Comparison of ENCODE assay signal across 8 cellular contexts in the genomic region with DNA sequence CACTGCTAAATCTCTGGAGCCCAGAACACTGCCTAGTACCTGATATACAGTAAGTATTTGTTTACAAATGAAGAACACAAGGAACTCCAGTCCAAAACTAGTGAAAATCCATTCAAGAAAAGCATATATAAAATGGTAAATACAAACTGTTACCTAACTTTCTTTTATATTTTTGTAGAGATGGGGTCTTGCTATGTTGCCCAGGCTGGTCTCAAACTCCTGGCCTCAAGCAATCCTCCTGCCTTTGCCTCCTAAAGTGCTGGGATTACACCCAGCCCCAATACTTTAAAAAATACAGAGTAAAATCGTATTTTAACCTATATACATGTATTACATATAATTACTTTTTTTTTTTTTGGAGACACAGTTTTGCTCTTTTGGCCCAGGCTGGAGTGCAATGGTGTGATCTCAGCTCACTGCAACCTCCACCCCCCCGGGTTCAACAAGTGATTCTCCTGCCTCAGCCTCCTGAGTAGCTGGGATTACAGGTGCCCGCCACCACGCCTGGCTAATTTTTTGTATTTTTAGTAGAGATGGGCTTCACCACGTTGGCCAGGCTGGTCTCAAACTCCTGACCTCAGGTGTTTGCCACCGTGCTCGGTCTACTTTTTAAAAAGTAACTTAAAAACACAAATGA. TPM values are rescaled to one million over a fixed set of nuclear protein-coding genes. Genes with fewer than 3 reads are reported as not detected.
DNase-seq lines count a peak whose midpoint lies in the region; ATAC-seq, FAIRE-seq and TF ChIP-seq lines count a peak whose summit lies in the region.
"Not testable (repeated sequence)": the region's sequence is repeated elsewhere in the genome, so short reads cannot be mapped to it uniquely, and the experiment has no call there.

No MANE protein-coding gene starts in this region.

- 93% methylated on average over 7 of the region's 7 CpGs for WGBS in A549 (ENCODE audit: missing lambda C conversion rate)

- H3K27me3 ChIP-seq in DND-41 (ENCODE audit: insufficient read depth, low read length, poor library complexity); Loucy (ENCODE audit: insufficient read depth, low read length, poor library complexity, severe bottlenecking): not testable (repeated sequence)

- intact Hi-C loops in activated B cell treated with CpG ODN at 0.5 μM for 24 hours (cut with micrococcal nuclease) = loop anchor here (10.0 kb wide), 1 partner anchor 290 kb away; the partner anchor contains the start of gene WDR33
- intact Hi-C loops in activated naive CD4-positive, alpha-beta T cell treated with anti-CD3 and anti-CD28 coated beads for 36 hours (cut with micrococcal nuclease) = not testable (repeated sequence)

- not testable (repeated sequence) for H3K9me3 ChIP-seq in A549; DND-41 (ENCODE audit: insufficient read depth, low read length, severe bottlenecking); Loucy (ENCODE audit: insufficient read depth, low read depth, low read length)

- peak overlapping the region; percentile 13; the same call in 1 of the 2 replicates for H3K9ac ChIP-seq in DND-41 (ENCODE audit: low read depth, low read length)
- peak overlapping the region; percentile 44 for H3K9ac ChIP-seq in Loucy (ENCODE audit: low read depth, low read length, poor library complexity, severe bottlenecking)

- H3K4me3 ChIP-seq in A549 = not testable (repeated sequence)
- H3K4me3 ChIP-seq in DND-41 (ENCODE audit: low read depth in 1 of 2, low read length in 2 of 2) = peak overlapping the region in 1 of 2 experiments; percentile 89; a peak in 2 of 4 replicates
- H3K4me3 ChIP-seq in Loucy (ENCODE audit: low read length, poor library complexity, severe bottlenecking) = peak overlapping the region; percentile 58

- not testable (repeated sequence) for TF ChIP-seq RAD21 in A549 (conservative IDR thresholded peaks at IDR 0.05 in 1 of 2, IDR thresholded peaks at IDR 0.05 in 1 of 2)

- H3K27me3 Mint-ChIP-seq in activated B cell treated with CpG ODN at 0.5 μM for 24 hours; activated naive CD4-positive, alpha-beta T cell treated with anti-CD3 and anti-CD28 coated beads for 36 hours (ENCODE audit: low read depth); central memory CD8-positive, alpha-beta T cell; memory B cell; osteocyte (ENCODE audit: unreplicated experiment): not testable (repeated sequence)

- H3K27ac Mint-ChIP-seq in activated B cell treated with CpG ODN at 0.5 μM for 24 hours; activated naive CD4-positive, alpha-beta T cell treated with anti-CD3 and anti-CD28 coated beads for 36 hours: not testable (repeated sequence)
- peak overlapping the region; percentile 50 for H3K27ac Mint-ChIP-seq in central memory CD8-positive, alpha-beta T cell (ENCODE audit: low read depth)
- H3K27ac Mint-ChIP-seq in memory B cell = peak overlapping the region; percentile 58
- H3K27ac Mint-ChIP-seq in osteocyte (ENCODE audit: unreplicated experiment) = peak overlapping the region; percentile 23

- not testable (repeated sequence) for H3K27ac ChIP-seq in A549; DND-41 (ENCODE audit: low read length)

- H3K4me3 Mint-ChIP-seq in activated B cell treated with CpG ODN at 0.5 μM for 24 hours = peak overlapping the region; percentile 19
- H3K4me3 Mint-ChIP-seq in activated naive CD4-positive, alpha-beta T cell treated with anti-CD3 and anti-CD28 coated beads for 36 hours = peak overlapping the region; percentile 54
- H3K4me3 Mint-ChIP-seq in central memory CD8-positive, alpha-beta T cell = peak overlapping the region; percentile 86
- peak overlapping the region; percentile 46 for H3K4me3 Mint-ChIP-seq in memory B cell
- H3K4me3 Mint-ChIP-seq in osteocyte (ENCODE audit: unreplicated experiment) = peak overlapping the region; percentile 55

- DNase-seq in A549 (ENCODE audit: low read depth in 1 of 2, low spot score in 1 of 2); DND-41; activated B cell treated with CpG ODN at 0.5 μM for 24 hours; activated naive CD4-positive, alpha-beta T cell treated with anti-CD3 and anti-CD28 coated beads for 36 hours; central memory CD8-positive, alpha-beta T cell (ENCODE audit: low spot score in 2 of 2); memory B cell (ENCODE audit: low spot score in 2 of 2); osteocyte (ENCODE audit: extremely low spot score, unreplicated experiment): not testable (repeated sequence)

- H3K4me1 Mint-ChIP-seq in activated B cell treated with CpG ODN at 0.5 μM for 24 hours (peaks cover 34% of the 10 kb centered on the region), memory B cell (peaks cover 21% of the 10 kb centered on the region), osteocyte (ENCODE audit: unreplicated experiment) (peaks cover 24% of the 10 kb centered on the region)
- peaks cover 38% of the 10 kb centered on the region for H3K4me1 Mint-ChIP-seq in activated naive CD4-positive, alpha-beta T cell treated with anti-CD3 and anti-CD28 coated beads for 36 hours (ENCODE audit: low read depth)
- peaks cover 40% of the 10 kb centered on the region for H3K4me1 Mint-ChIP-seq in central memory CD8-positive, alpha-beta T cell

- H3K4me2 ChIP-seq in A549 (peak overlapping the region; percentile 93), DND-41 (ENCODE audit: insufficient read depth, low read length) (peak overlapping the region; percentile 91), Loucy (ENCODE audit: low read depth, low read length, poor library complexity, severe bottlenecking) (peak overlapping the region; percentile 70)

- CTCF ChIA-PET in A549 (lab: Yijun Ruan, JAX) = interaction anchor here (0.6 kb wide), 1 partner anchor 100 kb away, joined by 3 read pairs; no protein-coding TSS in a partner anchor
- CTCF ChIA-PET in activated B cell treated with CpG ODN at 0.5 μM for 24 hours (lab: Charles Lee); activated naive CD4-positive, alpha-beta T cell treated with anti-CD3 and anti-CD28 coated beads for 36 hours (lab: Charles Lee): not testable (repeated sequence)

- H3K9me3 Mint-ChIP-seq in activated B cell treated with CpG ODN at 0.5 μM for 24 hours; activated naive CD4-positive, alpha-beta T cell treated with anti-CD3 and anti-CD28 coated beads for 36 hours; central memory CD8-positive, alpha-beta T cell; memory B cell; osteocyte (ENCODE audit: unreplicated experiment): not testable (repeated sequence)

- not testable (repeated sequence) for TF ChIP-seq CTCF in A549 (IDR thresholded peaks at IDR 0.05); DND-41 (IDR thresholded peaks at IDR 0.05; ENCODE audit: borderline replicate concordance, extremely low read depth, low read length, poor library complexity, severe bottlenecking); Loucy (conservative IDR thresholded peaks at IDR 0.05; ENCODE audit: low read length); activated B cell treated with CpG ODN at 0.5 μM for 24 hours (IDR thresholded peaks at IDR 0.05); osteocyte (IDR thresholded peaks at IDR 0.05)

- peaks cover 52% of the 10 kb centered on the region for H3K36me3 Mint-ChIP-seq in activated B cell treated with CpG ODN at 0.5 μM for 24 hours (ENCODE audit: low read depth)
- H3K36me3 Mint-ChIP-seq in activated naive CD4-positive, alpha-beta T cell treated with anti-CD3 and anti-CD28 coated beads for 36 hours (ENCODE audit: low read depth) = peaks cover 25% of the 10 kb centered on the region
- peaks cover 45% of the 10 kb centered on the region for H3K36me3 Mint-ChIP-seq in central memory CD8-positive, alpha-beta T cell (ENCODE audit: insufficient read depth)
- H3K36me3 Mint-ChIP-seq in memory B cell = not testable (repeated sequence)
- peaks cover 18% of the 10 kb centered on the region for H3K36me3 Mint-ChIP-seq in osteocyte (ENCODE audit: unreplicated experiment)

- not testable (repeated sequence) for H3K9me2 ChIP-seq in Loucy (replicated peaks; ENCODE audit: low read depth, low read length)

- peaks cover 72% of the 10 kb centered on the region for H3K79me2 ChIP-seq in DND-41 (ENCODE audit: insufficient read depth, low read length)
- peaks cover 69% of the 10 kb centered on the region for H3K79me2 ChIP-seq in Loucy (ENCODE audit: insufficient read depth, low read length)

- not testable (repeated sequence) for H2AFZ ChIP-seq in DND-41 (ENCODE audit: low read depth, low read length); Loucy (ENCODE audit: low read length)

- H4K20me1 ChIP-seq in DND-41 (ENCODE audit: insufficient read depth, low read length) = peaks cover 31% of the 10 kb centered on the region; the same call in 1 of the 2 replicates
- peaks cover 42% of the 10 kb centered on the region for H4K20me1 ChIP-seq in Loucy (ENCODE audit: insufficient read depth, low read length, poor library complexity, severe bottlenecking)

- POLR2A ChIA-PET in A549 (lab: Yijun Ruan, JAX); activated B cell treated with CpG ODN at 0.5 μM for 24 hours (lab: Charles Lee): not testable (repeated sequence)

- H3K4me1 ChIP-seq in A549 (peaks cover 27% of the 10 kb centered on the region), DND-41 (ENCODE audit: insufficient read depth, low read length) (peaks cover 54% of the 10 kb centered on the region), Loucy (ENCODE audit: insufficient read depth, low read length, poor library complexity, severe bottlenecking) (peaks cover 44% of the 10 kb centered on the region)

- ATAC-seq in A549; DND-41 (ENCODE audit: insufficient read depth, low read depth); activated B cell treated with CpG ODN at 0.5 μM for 24 hours (ENCODE audit: low read depth); central memory CD8-positive, alpha-beta T cell (replicated peaks; ENCODE audit: extremely low read depth, poor library complexity, severe bottlenecking); memory B cell (ENCODE audit: low read depth): not testable (repeated sequence)

- H3K36me3 ChIP-seq in DND-41 (ENCODE audit: insufficient read depth, low read length) (peaks cover 53% of the 10 kb centered on the region), Loucy (ENCODE audit: insufficient read depth, low read length) (peaks cover 15% of the 10 kb centered on the region; the same call in 1 of the 2 replicates)

- FAIRE-seq in A549 (lab: Jason Lieb, UNC) = not testable (repeated sequence)

- H3F3A ChIP-seq in Loucy (ENCODE audit: low read depth) = not testable (repeated sequence)

- TF ChIP-seq EP300 in A549 (IDR thresholded peaks at IDR 0.05) = not testable (repeated sequence)

- not testable (repeated sequence) for TF ChIP-seq POLR2A in A549 (IDR thresholded peaks at IDR 0.05; ENCODE audit: low read length)

RNA-seq across cellular contexts. Expression of gene IWS1, which starts 2.0 kb away (rescaled TPM):
- polyA plus RNA-seq in A549 (2011; rRNA removed) (57.2 and 69.1 TPM in 2 replicates), A549 (2017; fragmentation: RNase III; extraction: RNeasy Plus Mini Kit Qiagen cat#74134 plus additional on column Dnase treatment) (56.6 to 64.3 TPM (median 58.2 TPM) in 3 replicates)
- polyA plus RNA-seq in A549 (2012; cell fraction: cytosol; rRNA removed) = 20.6 and 23.6 TPM in 2 replicates
- 14.8 and 17.0 TPM in 2 replicates for polyA plus RNA-seq in A549 (2012; cell fraction: nucleus; rRNA removed)
- polyA minus RNA-seq in A549 (2011; rRNA and poly(A)+ RNA removed) = 16.8 and 24.3 TPM in 2 replicates
- total RNA-seq in activated B cell treated with CpG ODN at 0.5 μM for 24 hours (45.6 and 49.3 TPM in 2 replicates), osteocyte (39.8 and 40.9 TPM in 2 replicates)
- 10 to 100 TPM; 52.1 to 52.5 TPM for total RNA-seq in activated naive CD4-positive, alpha-beta T cell treated with anti-CD3 and anti-CD28 coated beads for 36 hours

RNA-seq across cellular contexts. Expression of gene MYO7B, which starts 11.2 kb away (rescaled TPM):
- polyA plus RNA-seq in A549 (2011; rRNA removed) = 0.09 and 0.15 TPM in 2 replicates
- 0.03 and 0.09 TPM in 2 replicates for polyA plus RNA-seq in A549 (2012; cell fraction: cytosol; rRNA removed)
- polyA plus RNA-seq in A549 (2012; cell fraction: nucleus; rRNA removed) = 0.39 and 0.41 TPM in 2 replicates
- polyA plus RNA-seq in A549 (2017; fragmentation: RNase III; extraction: RNeasy Plus Mini Kit Qiagen cat#74134 plus additional on column Dnase treatment) = 0.04 to 0.08 TPM (median 0.08 TPM) in 3 replicates
- polyA minus RNA-seq in A549 (2011; rRNA and poly(A)+ RNA removed) = 0.15 and 0.50 TPM in 2 replicates
- total RNA-seq in activated B cell treated with CpG ODN at 0.5 μM for 24 hours = 3.0 and 3.4 TPM in 2 replicates
- total RNA-seq in activated naive CD4-positive, alpha-beta T cell treated with anti-CD3 and anti-CD28 coated beads for 36 hours = under 1 TPM; 0.37 to 0.41 TPM
- total RNA-seq in osteocyte = not detected in 2 replicates

Comparison
In these comparisons a context has a peak if more than half of its experiments do, and no peak if none do; other contexts are left out.
1. H3K4me3 Mint-ChIP-seq: peak in every context shown above with its lines; median percentile 86 in central memory CD8-positive, alpha-beta T cell; 55 in osteocyte; 54 in activated naive CD4-positive, alpha-beta T cell treated with anti-CD3 and anti-CD28 coated beads for 36 hours; 46 in memory B cell; 19 in activated B cell treated with CpG ODN at 0.5 μM for 24 hours.